In genomic region chr14:83960832-83961512, GRCh38 we compare ENCODE assay signal across 21 cellular contexts.
"Had no signal": no experiment of that assay in that cellular context is flagged by ENCODE, and none has a peak within 500 bp of the region (broad histone marks: within the 10 kb centered on the region; RNA-seq: fewer than 3 reads in every experiment).

No MANE protein-coding gene starts in this region.

- ATAC-seq: gastrocnemius medialis; left cardiac atrium; mucosa of descending colon; right lobe of liver; stimulated activated effector memory CD8-positive, alpha-beta T cell treated with anti-CD3 and anti-CD28 coated beads, Interleukin-12 subunit alpha, Interleukin-12 subunit beta, amount 100 ng/mL, for 72 hours had no signal

- DNase-seq: activated gamma-delta T cell treated with Interleukin-2 at 50 U/mL for 16 hours; activated T-cell treated with anti-CD3 and anti-CD28 coated beads, Interleukin-2, amount 50 U/mL, for 1 hour; aorta; brain microvascular endothelial cell; caudate nucleus; effector memory CD4-positive, alpha-beta T cell; gastrocnemius medialis; hippocampal formation; left cardiac atrium; mucosa of descending colon; naive B cell; posterior cingulate gyrus; right lobe of liver; small intestine; stimulated activated CD4-positive, alpha-beta T cell treated with anti-CD3 and anti-CD28 coated beads, Interleukin-2, amount 100 ng/mL, for 24 hours; stomach; T-helper 1 cell; uterus had no signal

- H3K27ac Mint-ChIP-seq: activated naive CD4-positive, alpha-beta T cell treated with anti-CD3 and anti-CD28 coated beads, Interleukin-2, amount 50 U/mL, for 24 hours; memory B cell; naive B cell; stimulated activated effector memory CD8-positive, alpha-beta T cell treated with anti-CD3 and anti-CD28 coated beads, Interleukin-12 subunit alpha, Interleukin-12 subunit beta, amount 100 ng/mL, for 72 hours had no signal

- H3K27me3 Mint-ChIP-seq: activated naive CD4-positive, alpha-beta T cell treated with anti-CD3 and anti-CD28 coated beads, Interleukin-2, amount 50 U/mL, for 24 hours; memory B cell; naive B cell had no signal

- H3K4me3 Mint-ChIP-seq: activated naive CD4-positive, alpha-beta T cell treated with anti-CD3 and anti-CD28 coated beads, Interleukin-2, amount 50 U/mL, for 24 hours; memory B cell; stimulated activated effector memory CD8-positive, alpha-beta T cell treated with anti-CD3 and anti-CD28 coated beads, Interleukin-12 subunit alpha, Interleukin-12 subunit beta, amount 100 ng/mL, for 72 hours had no signal

- H3K36me3 Mint-ChIP-seq: activated naive CD4-positive, alpha-beta T cell treated with anti-CD3 and anti-CD28 coated beads, Interleukin-2, amount 50 U/mL, for 24 hours; memory B cell; naive B cell; stimulated activated effector memory CD8-positive, alpha-beta T cell treated with anti-CD3 and anti-CD28 coated beads, Interleukin-12 subunit alpha, Interleukin-12 subunit beta, amount 100 ng/mL, for 72 hours had no signal

- H3K4me1 Mint-ChIP-seq: activated naive CD4-positive, alpha-beta T cell treated with anti-CD3 and anti-CD28 coated beads, Interleukin-2, amount 50 U/mL, for 24 hours; memory B cell; naive B cell; stimulated activated effector memory CD8-positive, alpha-beta T cell treated with anti-CD3 and anti-CD28 coated beads, Interleukin-12 subunit alpha, Interleukin-12 subunit beta, amount 100 ng/mL, for 72 hours had no signal
